In the genomic region with DNA sequence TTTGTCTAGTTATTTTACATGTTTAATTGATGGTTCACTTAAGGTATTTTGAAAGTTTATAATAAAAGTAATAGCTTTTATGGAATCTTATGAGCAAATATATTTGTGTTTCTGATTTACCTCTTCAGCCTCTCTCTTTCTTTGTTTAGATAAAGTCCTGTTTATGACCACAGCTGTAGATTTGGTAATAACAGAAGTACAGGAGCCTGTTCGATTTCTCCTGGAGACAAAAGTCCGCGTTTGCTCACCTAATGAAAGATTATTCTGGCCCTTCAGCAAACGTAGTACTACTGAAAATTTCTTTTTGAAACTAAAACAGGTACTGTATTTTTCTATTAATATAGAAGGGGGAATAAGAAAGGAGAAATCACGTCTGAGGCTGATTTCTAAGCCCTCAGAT, we compare ENCODE assay signal across 1 cellular context.
TF ChIP-seq lines count a peak whose summit lies in the region.

No MANE protein-coding gene starts in this region.

TF ChIP-seq in GM23338, 12 proteins besides CTCF, POLR2A, EP300 and RAD21 (continued from another document):
- TF ChIP-seq, protein P1, sequence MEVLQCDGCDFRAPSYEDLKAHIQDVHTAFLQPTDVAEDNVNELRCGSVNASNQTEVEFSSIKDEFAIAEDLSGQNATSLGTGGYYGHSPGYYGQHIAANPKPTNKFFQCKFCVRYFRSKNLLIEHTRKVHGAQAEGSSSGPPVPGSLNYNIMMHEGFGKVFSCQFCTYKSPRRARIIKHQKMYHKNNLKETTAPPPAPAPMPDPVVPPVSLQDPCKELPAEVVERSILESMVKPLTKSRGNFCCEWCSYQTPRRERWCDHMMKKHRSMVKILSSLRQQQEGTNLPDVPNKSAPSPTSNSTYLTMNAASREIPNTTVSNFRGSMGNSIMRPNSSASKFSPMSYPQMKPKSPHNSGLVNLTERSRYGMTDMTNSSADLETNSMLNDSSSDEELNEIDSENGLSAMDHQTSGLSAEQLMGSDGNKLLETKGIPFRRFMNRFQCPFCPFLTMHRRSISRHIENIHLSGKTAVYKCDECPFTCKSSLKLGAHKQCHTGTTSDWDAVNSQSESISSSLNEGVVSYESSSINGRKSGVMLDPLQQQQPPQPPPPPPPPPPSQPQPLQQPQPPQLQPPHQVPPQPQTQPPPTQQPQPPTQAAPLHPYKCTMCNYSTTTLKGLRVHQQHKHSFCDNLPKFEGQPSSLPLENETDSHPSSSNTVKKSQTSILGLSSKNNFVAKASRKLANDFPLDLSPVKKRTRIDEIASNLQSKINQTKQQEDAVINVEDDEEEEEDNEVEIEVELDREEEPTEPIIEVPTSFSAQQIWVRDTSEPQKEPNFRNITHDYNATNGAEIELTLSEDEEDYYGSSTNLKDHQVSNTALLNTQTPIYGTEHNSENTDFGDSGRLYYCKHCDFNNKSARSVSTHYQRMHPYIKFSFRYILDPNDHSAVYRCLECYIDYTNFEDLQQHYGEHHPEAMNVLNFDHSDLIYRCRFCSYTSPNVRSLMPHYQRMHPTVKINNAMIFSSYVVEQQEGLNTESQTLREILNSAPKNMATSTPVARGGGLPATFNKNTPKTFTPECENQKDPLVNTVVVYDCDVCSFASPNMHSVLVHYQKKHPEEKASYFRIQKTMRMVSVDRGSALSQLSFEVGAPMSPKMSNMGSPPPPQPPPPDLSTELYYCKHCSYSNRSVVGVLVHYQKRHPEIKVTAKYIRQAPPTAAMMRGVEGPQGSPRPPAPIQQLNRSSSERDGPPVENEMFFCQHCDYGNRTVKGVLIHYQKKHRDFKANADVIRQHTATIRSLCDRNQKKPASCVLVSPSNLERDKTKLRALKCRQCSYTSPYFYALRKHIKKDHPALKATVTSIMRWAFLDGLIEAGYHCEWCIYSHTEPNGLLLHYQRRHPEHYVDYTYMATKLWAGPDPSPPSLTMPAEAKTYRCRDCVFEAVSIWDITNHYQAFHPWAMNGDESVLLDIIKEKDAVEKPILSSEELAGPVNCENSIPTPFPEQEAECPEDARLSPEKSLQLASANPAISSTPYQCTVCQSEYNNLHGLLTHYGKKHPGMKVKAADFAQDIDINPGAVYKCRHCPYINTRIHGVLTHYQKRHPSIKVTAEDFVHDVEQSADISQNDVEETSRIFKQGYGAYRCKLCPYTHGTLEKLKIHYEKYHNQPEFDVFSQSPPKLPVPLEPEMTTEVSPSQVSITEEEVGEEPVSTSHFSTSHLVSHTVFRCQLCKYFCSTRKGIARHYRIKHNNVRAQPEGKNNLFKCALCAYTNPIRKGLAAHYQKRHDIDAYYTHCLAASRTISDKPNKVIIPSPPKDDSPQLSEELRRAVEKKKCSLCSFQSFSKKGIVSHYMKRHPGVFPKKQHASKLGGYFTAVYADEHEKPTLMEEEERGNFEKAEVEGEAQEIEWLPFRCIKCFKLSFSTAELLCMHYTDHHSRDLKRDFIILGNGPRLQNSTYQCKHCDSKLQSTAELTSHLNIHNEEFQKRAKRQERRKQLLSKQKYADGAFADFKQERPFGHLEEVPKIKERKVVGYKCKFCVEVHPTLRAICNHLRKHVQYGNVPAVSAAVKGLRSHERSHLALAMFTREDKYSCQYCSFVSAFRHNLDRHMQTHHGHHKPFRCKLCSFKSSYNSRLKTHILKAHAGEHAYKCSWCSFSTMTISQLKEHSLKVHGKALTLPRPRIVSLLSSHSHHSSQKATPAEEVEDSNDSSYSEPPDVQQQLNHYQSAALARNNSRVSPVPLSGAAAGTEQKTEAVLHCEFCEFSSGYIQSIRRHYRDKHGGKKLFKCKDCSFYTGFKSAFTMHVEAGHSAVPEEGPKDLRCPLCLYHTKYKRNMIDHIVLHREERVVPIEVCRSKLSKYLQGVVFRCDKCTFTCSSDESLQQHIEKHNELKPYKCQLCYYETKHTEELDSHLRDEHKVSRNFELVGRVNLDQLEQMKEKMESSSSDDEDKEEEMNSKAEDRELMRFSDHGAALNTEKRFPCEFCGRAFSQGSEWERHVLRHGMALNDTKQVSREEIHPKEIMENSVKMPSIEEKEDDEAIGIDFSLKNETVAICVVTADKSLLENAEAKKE (CRISPR knock-in tag; IDR thresholded peaks at IDR 0.05): no peak
- TF ChIP-seq ZNF114 (CRISPR knock-in tag; IDR thresholded peaks at IDR 0.05): no peak
- TF ChIP-seq STAT1 (IDR thresholded peaks at IDR 0.05; ENCODE audit: unreplicated experiment): no peak
- TF ChIP-seq JUNB (IDR thresholded peaks at IDR 0.05; ENCODE audit: unreplicated experiment): no peak
- TF ChIP-seq ZNF331 (CRISPR knock-in tag; IDR thresholded peaks at IDR 0.05; ENCODE audit: low read depth): no peak
- TF ChIP-seq, protein P2, sequence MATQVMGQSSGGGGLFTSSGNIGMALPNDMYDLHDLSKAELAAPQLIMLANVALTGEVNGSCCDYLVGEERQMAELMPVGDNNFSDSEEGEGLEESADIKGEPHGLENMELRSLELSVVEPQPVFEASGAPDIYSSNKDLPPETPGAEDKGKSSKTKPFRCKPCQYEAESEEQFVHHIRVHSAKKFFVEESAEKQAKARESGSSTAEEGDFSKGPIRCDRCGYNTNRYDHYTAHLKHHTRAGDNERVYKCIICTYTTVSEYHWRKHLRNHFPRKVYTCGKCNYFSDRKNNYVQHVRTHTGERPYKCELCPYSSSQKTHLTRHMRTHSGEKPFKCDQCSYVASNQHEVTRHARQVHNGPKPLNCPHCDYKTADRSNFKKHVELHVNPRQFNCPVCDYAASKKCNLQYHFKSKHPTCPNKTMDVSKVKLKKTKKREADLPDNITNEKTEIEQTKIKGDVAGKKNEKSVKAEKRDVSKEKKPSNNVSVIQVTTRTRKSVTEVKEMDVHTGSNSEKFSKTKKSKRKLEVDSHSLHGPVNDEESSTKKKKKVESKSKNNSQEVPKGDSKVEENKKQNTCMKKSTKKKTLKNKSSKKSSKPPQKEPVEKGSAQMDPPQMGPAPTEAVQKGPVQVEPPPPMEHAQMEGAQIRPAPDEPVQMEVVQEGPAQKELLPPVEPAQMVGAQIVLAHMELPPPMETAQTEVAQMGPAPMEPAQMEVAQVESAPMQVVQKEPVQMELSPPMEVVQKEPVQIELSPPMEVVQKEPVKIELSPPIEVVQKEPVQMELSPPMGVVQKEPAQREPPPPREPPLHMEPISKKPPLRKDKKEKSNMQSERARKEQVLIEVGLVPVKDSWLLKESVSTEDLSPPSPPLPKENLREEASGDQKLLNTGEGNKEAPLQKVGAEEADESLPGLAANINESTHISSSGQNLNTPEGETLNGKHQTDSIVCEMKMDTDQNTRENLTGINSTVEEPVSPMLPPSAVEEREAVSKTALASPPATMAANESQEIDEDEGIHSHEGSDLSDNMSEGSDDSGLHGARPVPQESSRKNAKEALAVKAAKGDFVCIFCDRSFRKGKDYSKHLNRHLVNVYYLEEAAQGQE (IDR thresholded peaks at IDR 0.05; ENCODE audit: unreplicated experiment): no peak
- TF ChIP-seq EZH2phosphoT487 (IDR thresholded peaks at IDR 0.05; ENCODE audit: unreplicated experiment): no peak
